In the genomic region with DNA sequence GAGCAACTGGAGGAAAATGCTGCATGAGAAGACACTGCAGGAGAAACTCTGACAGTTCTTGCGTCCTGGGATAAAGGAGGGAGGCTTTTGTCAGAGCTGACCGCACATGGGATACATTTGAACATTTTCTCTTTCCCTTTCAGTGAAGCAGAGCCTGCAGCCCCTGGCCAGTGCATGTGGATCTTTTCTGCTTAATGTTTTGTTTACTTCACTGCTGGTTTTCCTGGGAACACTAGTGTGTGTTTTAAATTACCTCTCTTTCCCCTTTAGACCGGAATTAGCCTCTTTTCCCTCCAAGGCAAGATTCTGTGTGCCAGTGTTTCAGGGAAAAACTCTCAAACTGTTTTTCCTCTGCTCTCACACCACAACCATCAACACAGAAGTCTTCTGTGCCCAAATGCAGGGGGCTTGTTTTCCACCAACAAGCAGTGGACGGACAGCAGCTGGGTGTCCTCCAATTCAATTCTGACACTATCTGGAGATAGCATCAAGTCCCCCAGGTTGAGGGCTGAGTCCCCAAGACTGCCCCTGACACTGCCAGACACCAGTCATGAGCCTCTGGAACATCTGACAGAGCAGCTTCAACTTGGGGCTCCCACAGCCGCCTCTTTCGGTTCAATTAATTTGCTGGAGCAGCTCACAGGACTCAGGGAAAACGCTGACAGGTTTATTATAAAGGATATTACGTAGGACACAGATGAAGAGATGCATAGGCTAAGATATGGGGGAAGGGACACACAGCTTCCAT, we compare ENCODE assay signal across 23 cellular contexts.
A peak's percentile ranks its signal among the peaks of the same experiment; 100 is the strongest.
DNase-seq lines count a peak whose midpoint lies in the region; ATAC-seq and TF ChIP-seq lines count a peak whose summit lies in the region.
"Had no signal": no experiment of that assay in that cellular context is flagged by ENCODE, and none has a peak within 500 bp of the region (broad histone marks: within the 10 kb centered on the region; RNA-seq: fewer than 3 reads in every experiment).

No MANE protein-coding gene starts in this region.

- no peaks in the 10 kb centered on the region for H3K36me3 ChIP-seq in adipocyte (ENCODE audit: control insufficient read depth, insufficient read depth, low read length, severe bottlenecking)
- no peaks in the 10 kb centered on the region for H3K36me3 ChIP-seq in muscle layer of colon (ENCODE audit: insufficient read depth, low read length)
- no peaks in the 10 kb centered on the region for H3K36me3 ChIP-seq in heart right ventricle
- H3K36me3 ChIP-seq: esophagus squamous epithelium, HAP-1, tibial nerve had no signal

- peaks cover 31% of the 10 kb centered on the region for H3K27me3 ChIP-seq in adipocyte (replicated peaks; ENCODE audit: control insufficient read depth, insufficient read depth, low read length)
- H3K27me3 ChIP-seq in muscle layer of colon (ENCODE audit: control insufficient read depth in 1 of 2, insufficient read depth in 2 of 2, low read length in 2 of 2) = no peaks in the 10 kb centered on the region
- H3K27me3 ChIP-seq in heart right ventricle = peaks cover 0 to 11% (median 0%) of the 10 kb centered on the region in 7 donors
- H3K27me3 ChIP-seq: esophagus squamous epithelium, tibial nerve had no signal

- intact Hi-C loops in left cardiac atrium (cut with DNase I) (no loop called here), heart right ventricle (cut with DNase I) (no loop called here)

- TF ChIP-seq CTCF in fibroblast of villous mesenchyme (IDR thresholded peaks at IDR 0.05; ENCODE audit: insufficient read depth, low read depth, low read length) (no peak), heart right ventricle (IDR thresholded peaks at IDR 0.05) (no peak)

- H3K4me1 ChIP-seq in adipocyte (ENCODE audit: control insufficient read depth, insufficient read depth, low read length) (peaks cover 14% of the 10 kb centered on the region), muscle layer of colon (ENCODE audit: insufficient read depth, low read length) (peaks cover 11% of the 10 kb centered on the region), heart right ventricle (peaks cover 0 to 5% (median 0%) of the 10 kb centered on the region in 9 donors)
- H3K4me1 ChIP-seq: esophagus squamous epithelium, psoas muscle had no signal

- 70% methylated on average over 8 of the region's 8 CpGs for WGBS in heart right ventricle, 2 donors

- ATAC-seq in left cardiac atrium (no peak), heart right ventricle (no peak)
- ATAC-seq: activated T-helper 17 cell treated with anti-CD3 and anti-CD28 coated beads, Interleukin-2, amount 50 U/mL, for 72 hours; psoas muscle; stimulated activated naive CD8-positive, alpha-beta T cell treated with anti-CD3 and anti-CD28 coated beads, Interleukin-15, Interleukin-2, amounts not matched to agents 100 U/mL and 50 U/mL, for 24 hours had no signal

- DNase-seq in adipocyte (ENCODE audit: low read depth) (peak; percentile 18), fibroblast of villous mesenchyme (ENCODE audit: low read depth) (peak; percentile 87), superior temporal gyrus (ENCODE audit: extremely low spot score) (peak; percentile 61), left cardiac atrium (no peak), ACHN (no peak), NCI-H226 (no peak), heart right ventricle (no peak)
- DNase-seq: activated CD4-positive, alpha-beta T cell treated with anti-CD3 and anti-CD28 coated beads for 48 hours; CD4-positive, CD25-positive, alpha-beta regulatory T cell; esophagus squamous epithelium; IMR-90; kidney glomerular epithelial cell; NCI-H1105; NCI-H2029 treated with DMSO at 0.1 percent for 48 hours; NCI-H82; psoas muscle; SHP77 treated with DMSO at 0.1 percent for 48 hours; stimulated activated CD4-positive, alpha-beta T cell treated with anti-CD3 and anti-CD28 coated beads, Interleukin-4, amount 100 ng/mL, for 24 hours; stimulated activated naive CD8-positive, alpha-beta T cell treated with anti-CD3 and anti-CD28 coated beads, Interleukin-15, Interleukin-2, amounts not matched to agents 100 U/mL and 50 U/mL, for 24 hours had no signal

- H3K27ac ChIP-seq in muscle layer of colon (ENCODE audit: low read depth, low read length) (peak overlapping the region; percentile 62), heart right ventricle (no peak overlapping the region)
- H3K27ac ChIP-seq: esophagus squamous epithelium, psoas muscle, tibial nerve had no signal

- no peak overlapping the region for H3K4me3 ChIP-seq in adipocyte (ENCODE audit: low read length)
- no peak overlapping the region for H3K4me3 ChIP-seq in fibroblast of villous mesenchyme (ENCODE audit: low read depth, low read length)
- peak overlapping the region in 1 of 2 donors; percentile 4 for H3K4me3 ChIP-seq in muscle layer of colon (ENCODE audit: low read depth in 1 of 2, low read length in 2 of 2)
- no peak overlapping the region for H3K4me3 ChIP-seq in heart right ventricle
- H3K4me3 ChIP-seq: esophagus squamous epithelium, HAP-1, psoas muscle, tibial nerve had no signal

- in situ Hi-C loops in ACHN (cut with HindIII; ENCODE audit: low pct_ligation_motif_present, low pct_unique_long_range_greater_than_20kb, low sequenced_read_pairs) = no loop called here

- H3K9me3 ChIP-seq in adipocyte (ENCODE audit: control insufficient read depth, low read length) (no peaks in the 10 kb centered on the region), muscle layer of colon (ENCODE audit: low read length) (no peaks in the 10 kb centered on the region), heart right ventricle (no peaks in the 10 kb centered on the region)
- H3K9me3 ChIP-seq: esophagus squamous epithelium, HAP-1, psoas muscle, tibial nerve had no signal

- H3K9ac ChIP-seq in adipocyte (ENCODE audit: low read length) (no peak overlapping the region), muscle layer of colon (ENCODE audit: low read length) (no peak overlapping the region)

Comparison
In these comparisons a context has a peak if more than half of its experiments do, and no peak if none do; other contexts are left out.
1. DNase-seq: peak in adipocyte (single experiment), fibroblast of villous mesenchyme (single experiment) and superior temporal gyrus (single experiment); none in left cardiac atrium (single experiment), ACHN (single experiment), NCI-H226 (single experiment) and heart right ventricle (0 of 2).